13 cellular contexts compared by ENCODE assay signal in the genomic region with DNA sequence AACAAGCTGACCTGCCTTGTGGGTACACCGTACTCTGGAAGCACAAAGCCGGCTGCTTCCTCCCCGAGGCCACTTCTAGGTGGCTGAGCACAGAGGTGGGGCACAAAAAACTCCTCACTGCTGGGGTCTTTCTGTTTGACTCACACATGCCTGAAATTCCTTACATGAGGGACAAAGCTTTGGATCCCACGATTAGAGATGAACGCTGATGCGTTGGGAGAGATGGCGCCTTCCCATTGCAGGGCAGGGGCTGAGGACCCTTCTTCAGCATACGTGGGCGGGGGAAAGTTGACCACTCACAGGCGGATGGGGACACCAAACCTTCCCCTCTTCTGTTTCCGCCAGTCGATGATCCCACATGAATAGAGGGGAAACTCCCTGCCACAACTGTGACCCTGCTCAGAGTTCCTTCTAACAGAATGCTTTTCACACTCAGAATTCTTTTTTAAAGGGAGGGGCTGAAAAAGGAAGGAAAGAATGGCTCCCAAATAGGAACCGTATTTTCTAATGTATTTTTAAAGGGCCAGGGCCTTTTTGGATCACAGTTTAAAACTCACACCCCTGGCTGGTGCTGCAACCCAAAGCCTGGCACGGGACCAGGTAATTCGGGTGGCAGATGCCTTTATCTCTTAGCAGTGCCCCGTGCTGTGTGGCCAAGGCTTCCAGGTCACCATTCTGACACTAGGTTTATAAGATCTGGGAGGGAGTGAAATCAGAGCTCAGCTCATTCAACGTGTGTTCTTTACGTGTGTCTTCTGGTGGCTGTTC.
DNase-seq lines count a peak whose midpoint lies in the region; ATAC-seq, FAIRE-seq and TF ChIP-seq lines count a peak whose summit lies in the region.
"Had no signal": no experiment of that assay in that cellular context is flagged by ENCODE, and none has a peak within 500 bp of the region (broad histone marks: within the 10 kb centered on the region; RNA-seq: fewer than 3 reads in every experiment).

No MANE protein-coding gene starts in this region.

- peak; percentile 63 for DNase-seq in G401 (ENCODE audit: low spot score)
- peak; percentile 49 to 53 for DNase-seq in SJCRH30
- peak; percentile 20 for DNase-seq in glomerular visceral epithelial cell (ENCODE audit: extremely low spot score)
- DNase-seq in trophoblast cell, result peak; percentile 43 to 73
- no peak for DNase-seq in GM12891 (ENCODE audit: insufficient read length, low spot score)
- DNase-seq: amniotic stem cell; NCI-H187 treated with DMSO at 0.1 percent for 48 hours; occipital lobe; stimulated activated CD4-positive, alpha-beta T cell treated with anti-CD3 and anti-CD28 coated beads, Interleukin-2, amount 100 ng/mL, for 48 hours had no signal

- H3K36me3 ChIP-seq in SJCRH30 (no peaks in the 10 kb centered on the region), trophoblast cell (ENCODE audit: control insufficient read depth in 1 of 2, insufficient read depth in 2 of 2, low read length in 2 of 2) (no peaks in the 10 kb centered on the region)

- H3K27me3 ChIP-seq in SJCRH30, result no peaks in the 10 kb centered on the region
- no peaks in the 10 kb centered on the region for H3K27me3 ChIP-seq in trophoblast cell (ENCODE audit: insufficient read depth, low read length)

- H2BK5ac ChIP-seq in trophoblast cell (ENCODE audit: low read depth, low read length, poor library complexity), result no peak overlapping the region

- no peak overlapping the region for H3K18ac ChIP-seq in trophoblast cell (ENCODE audit: low read length)

- no peak overlapping the region for H3K23ac ChIP-seq in trophoblast cell (ENCODE audit: low read length)

- H3K4me2 ChIP-seq in trophoblast cell (ENCODE audit: low read length), result peak overlapping the region; percentile 33

- H3K79me2 ChIP-seq in trophoblast cell (ENCODE audit: control insufficient read depth, insufficient read depth, low read length, poor library complexity), result no peaks in the 10 kb centered on the region

- no peak for TF ChIP-seq POLR2A in GM12891 (IDR thresholded peaks at IDR 0.05; ENCODE audit: low read depth, low read length)

- H3K4ac ChIP-seq in trophoblast cell (ENCODE audit: low read depth, low read length), result no peak overlapping the region

- no peak overlapping the region for H4K12ac ChIP-seq in trophoblast cell (ENCODE audit: low read depth, low read length)

- H3K4me3 ChIP-seq in SJCRH30 (peak overlapping the region; percentile 26), trophoblast cell (ENCODE audit: low read depth, low read length) (no peak overlapping the region)

- no peak overlapping the region for H2AK5ac ChIP-seq in trophoblast cell (ENCODE audit: low read length)

- no CpG with 5 or more reads among the region's 18 CpGs for WGBS in trophoblast cell (ENCODE audit: extremely low coverage, insufficient coverage, insufficient read length)

- peaks cover 8% of the 10 kb centered on the region for H3K4me1 ChIP-seq in SJCRH30
- peaks cover 3 to 9% of the 10 kb centered on the region in 2 experiments for H3K4me1 ChIP-seq in trophoblast cell (ENCODE audit: control insufficient read depth in 1 of 2, insufficient read depth in 2 of 2, low read length in 2 of 2)

- peak overlapping the region; percentile 43 for H2AFZ ChIP-seq in trophoblast cell (ENCODE audit: insufficient read depth, low read length, poor library complexity)

- FAIRE-seq in GM12891 (lab: Jason Lieb, UNC), result no peak
- FAIRE-seq: islet of Langerhans had no signal

- H3K9ac ChIP-seq in trophoblast cell (ENCODE audit: low read length), result no peak overlapping the region

- H3K14ac ChIP-seq in trophoblast cell (ENCODE audit: low read length), result peak overlapping the region; percentile 13

- H2BK120ac ChIP-seq in trophoblast cell (ENCODE audit: insufficient read depth, low read length, poor library complexity), result peak overlapping the region; percentile 18

- peak overlapping the region; percentile 41 for H3K27ac ChIP-seq in SJCRH30
- H3K27ac ChIP-seq in trophoblast cell (ENCODE audit: low read depth, low read length), result peak overlapping the region; percentile 36

- no peak for ATAC-seq in HG02885 (IDR thresholded peaks at IDR 0.05; ENCODE audit: poor library complexity, unreplicated experiment)
- ATAC-seq in GM21360 (IDR thresholded peaks at IDR 0.05; ENCODE audit: unreplicated experiment), result no peak
- ATAC-seq in GM18858 (IDR thresholded peaks at IDR 0.05; ENCODE audit: unreplicated experiment), result no peak

- H2BK12ac ChIP-seq in trophoblast cell (ENCODE audit: low read length), result peak overlapping the region; percentile 51

- H3K9me3 ChIP-seq in SJCRH30 (replicated peaks) (no peaks in the 10 kb centered on the region), trophoblast cell (ENCODE audit: insufficient read depth, low read depth, low read length) (peaks cover 4% of the 10 kb centered on the region)

- no peaks in the 10 kb centered on the region for H3K79me1 ChIP-seq in trophoblast cell (ENCODE audit: low read length)

- in situ Hi-C loops in G401 (cut with HindIII; ENCODE audit: low sequenced_read_pairs), result no loop called here

- peak overlapping the region; percentile 30 for H4K91ac ChIP-seq in trophoblast cell (ENCODE audit: low read depth, low read length)

- peak overlapping the region; percentile 42 for H4K8ac ChIP-seq in trophoblast cell (ENCODE audit: low read depth, low read length)

TF ChIP-seq in GM12891, 5 proteins besides CTCF, POLR2A, EP300 and RAD21:
- no peak for TF ChIP-seq PAX5 (IDR thresholded peaks at IDR 0.05; ENCODE audit: insufficient read depth, low read length, severe bottlenecking)
- no peak for TF ChIP-seq POU2F2 (IDR thresholded peaks at IDR 0.05; ENCODE audit: low read depth, low read length)
- no peak for TF ChIP-seq TAF1 (IDR thresholded peaks at IDR 0.05; ENCODE audit: low read depth, low read length)
- no peak for TF ChIP-seq SPI1 (IDR thresholded peaks at IDR 0.05; ENCODE audit: low read depth, low read length)
- TF ChIP-seq POLR2AphosphoS5 (IDR thresholded peaks at IDR 0.05; ENCODE audit: low read depth, low read length), result no peak
TF ChIP-seq in GM12891: peak in this region for 0.
